In genomic region chr4:186189656-186190055, GRCh38 we compare ENCODE assay signal across 11 cellular contexts. TPM values are rescaled to one million over a fixed set of nuclear protein-coding genes. Genes with fewer than 3 reads are reported as not detected.
DNase-seq lines count a peak whose midpoint lies in the region; ATAC-seq and TF ChIP-seq lines count a peak whose summit lies in the region.
"Had no signal": no experiment of that assay in that cellular context is flagged by ENCODE, and none has a peak within 500 bp of the region (broad histone marks: within the 10 kb centered on the region; RNA-seq: fewer than 3 reads in every experiment).

No MANE protein-coding gene starts in this region.

- H3K79me1 ChIP-seq in IMR-90 (ENCODE audit: low read depth in 1 of 2, low read length in 2 of 2): peaks cover 0 to 5% of the 10 kb centered on the region in 2 experiments; a peak in 2 of 4 replicates

- no peak overlapping the region for H2BK5ac ChIP-seq in IMR-90 (ENCODE audit: low read depth, low read length, poor library complexity, severe bottlenecking)

- peaks cover 35% of the 10 kb centered on the region for H3K36me3 Mint-ChIP-seq in CD4-positive, alpha-beta T cell (ENCODE audit: low read depth)
- peaks cover 15% of the 10 kb centered on the region for H3K36me3 Mint-ChIP-seq in central memory CD8-positive, alpha-beta T cell (ENCODE audit: insufficient read depth)

- H3K9ac ChIP-seq in IMR-90 (ENCODE audit: low read depth, low read length): no peak overlapping the region

- H2BK15ac ChIP-seq in IMR-90 (ENCODE audit: low read depth, low read length): no peak overlapping the region

- H3K9me3 ChIP-seq in CD4-positive, alpha-beta T cell (ENCODE audit: control insufficient read depth, low read length): no peaks in the 10 kb centered on the region
- H3K9me3 ChIP-seq in IMR-90 (ENCODE audit: control insufficient read depth, insufficient read depth, low read length) (no peaks in the 10 kb centered on the region), neuron (ENCODE audit: low read length) (no peaks in the 10 kb centered on the region), osteoblast (ENCODE audit: low read depth, low read length) (no peaks in the 10 kb centered on the region)

- H2BK20ac ChIP-seq in IMR-90 (ENCODE audit: low read depth, low read length): no peak overlapping the region

- dilution Hi-C loops in IMR-90 (cut with HindIII; ENCODE audit: low sequenced_read_pairs, unreplicated experiment): no loop called here

- peaks cover 6% of the 10 kb centered on the region for H3K27me3 Mint-ChIP-seq in CD4-positive, alpha-beta T cell
- H3K27me3 Mint-ChIP-seq in central memory CD8-positive, alpha-beta T cell: peaks cover 10% of the 10 kb centered on the region

- peaks cover 45% of the 10 kb centered on the region for H3K4me1 Mint-ChIP-seq in CD4-positive, alpha-beta T cell (ENCODE audit: low read depth)
- H3K4me1 Mint-ChIP-seq in central memory CD8-positive, alpha-beta T cell: peaks cover 31% of the 10 kb centered on the region

- H4K8ac ChIP-seq in IMR-90 (ENCODE audit: low read depth in 2 of 2, low read length in 2 of 2): no peak overlapping the region; a peak in 1 of 4 replicates

- H4K91ac ChIP-seq in IMR-90 (ENCODE audit: insufficient read depth, low read depth, low read length): no peak overlapping the region

- no peak overlapping the region for H3K4ac ChIP-seq in IMR-90 (ENCODE audit: low read depth, low read length)

- H3K27ac Mint-ChIP-seq in CD4-positive, alpha-beta T cell: peak overlapping the region; percentile 97
- H3K27ac Mint-ChIP-seq in central memory CD8-positive, alpha-beta T cell (ENCODE audit: low read depth): peak overlapping the region; percentile 93

- H3K79me2 ChIP-seq in osteoblast (ENCODE audit: insufficient read depth, low read length): peaks cover 18% of the 10 kb centered on the region

- H3K9me1 ChIP-seq in IMR-90 (ENCODE audit: insufficient read depth, low read length): peaks cover 4% of the 10 kb centered on the region; the same call in 1 of the 2 replicates

- H3K4me1 ChIP-seq in IMR-90 (ENCODE audit: control insufficient read depth, insufficient read depth, low read length) (no peaks in the 10 kb centered on the region; the same call in 1 of the 2 replicates), neuron (ENCODE audit: insufficient read depth, low read length) (peaks cover 14% of the 10 kb centered on the region), osteoblast (ENCODE audit: insufficient read depth, low read length) (peaks cover 14% of the 10 kb centered on the region)

- BruUV-seq in IMR-90 (replicated peaks; lab: Mats Ljungman, UMichigan): no TSS peak

- H3K56ac ChIP-seq in IMR-90 (ENCODE audit: extremely low read depth, insufficient read depth, low read length): no peak overlapping the region

- H3K18ac ChIP-seq in IMR-90 (ENCODE audit: low read depth, low read length): no peak overlapping the region

- in situ Hi-C loops in IMR-90 (cut with MboI; ENCODE audit: low sequenced_read_pairs): no loop called here

- no peak for TF ChIP-seq POLR2A in IMR-90 (IDR thresholded peaks at IDR 0.05; ENCODE audit: low read depth, low read length)

- no peak overlapping the region for H2BK120ac ChIP-seq in IMR-90 (ENCODE audit: low read depth, low read length)

- H3K23ac ChIP-seq in IMR-90 (ENCODE audit: low read depth, low read length): no peak overlapping the region

- CTCF ChIA-PET in CD4-positive, alpha-beta T cell (lab: Charles Lee): interaction anchor here (1.0 to 6.4 kb wide), 2 partner anchors 12 kb away, joined by 3 to 32 read pairs; no protein-coding TSS in a partner anchor
- CTCF ChIA-PET in IMR-90 (lab: Yijun Ruan, JAX): interaction anchor here (1.2 kb wide), 1 partner anchor 12 kb away, joined by 3 read pairs; no protein-coding TSS in a partner anchor

- no peak overlapping the region for H2AK5ac ChIP-seq in IMR-90 (ENCODE audit: low read depth, low read length)

- H3K4me2 ChIP-seq in IMR-90 (ENCODE audit: low read depth, low read length) (no peak overlapping the region), osteoblast (ENCODE audit: insufficient read depth, low read length) (no peak overlapping the region)

- peak overlapping the region; percentile 45 for H3K27ac ChIP-seq in CD4-positive, alpha-beta T cell (ENCODE audit: low read depth, low read length)
- H3K27ac ChIP-seq in IMR-90 (ENCODE audit: insufficient read depth, low read length) (no peak overlapping the region), osteoblast (ENCODE audit: low read depth, low read length) (no peak overlapping the region)

- peak overlapping the region; percentile 96 for H3K4me3 Mint-ChIP-seq in CD4-positive, alpha-beta T cell
- peak overlapping the region; percentile 86 for H3K4me3 Mint-ChIP-seq in central memory CD8-positive, alpha-beta T cell

- no peak for DNase-seq in CD4-positive, alpha-beta T cell
- DNase-seq in IMR-90 (no peak), NCI-H446 (lab: John Stamatoyannopoulos, UW) (no peak), T-helper 9 cell (no peak), osteoblast (ENCODE audit: insufficient read length, low spot score, missing footprints) (no peak)
- no peak for DNase-seq in central memory CD8-positive, alpha-beta T cell (ENCODE audit: low spot score in 2 of 2)
- DNase-seq: activated CD4-positive, alpha-beta T cell treated with anti-CD3 and anti-CD28 coated beads, Interleukin-2, amount 50 U/mL, for 1 hour; DMS153; KG1 had no signal

- H3K4me3 ChIP-seq in IMR-90 (ENCODE audit: insufficient read depth, low read depth, low read length) (no peak overlapping the region), neuron (ENCODE audit: low read length) (peak overlapping the region; percentile 77), osteoblast (ENCODE audit: insufficient read depth, low read length) (no peak overlapping the region)

- H2AFZ ChIP-seq in IMR-90 (replicated peaks; ENCODE audit: low read length, poor library complexity): peak overlapping the region; percentile 52
- no peak overlapping the region for H2AFZ ChIP-seq in neuron (ENCODE audit: low read depth, low read length)
- H2AFZ ChIP-seq in osteoblast (ENCODE audit: low read length): no peak overlapping the region

- no peaks in the 10 kb centered on the region for H3K27me3 ChIP-seq in CD4-positive, alpha-beta T cell (ENCODE audit: control insufficient read depth, insufficient read depth, low read length)
- H3K27me3 ChIP-seq in IMR-90 (ENCODE audit: control insufficient read depth, insufficient read depth, low read length) (no peaks in the 10 kb centered on the region; the same call in 1 of the 2 replicates), neuron (ENCODE audit: insufficient read depth, low read length) (no peaks in the 10 kb centered on the region), osteoblast (ENCODE audit: insufficient read depth, low read length) (no peaks in the 10 kb centered on the region)

- POLR2A ChIA-PET in CD4-positive, alpha-beta T cell (lab: Charles Lee): interaction anchor here (0.7 to 4.9 kb wide), 4 partner anchors 12 to 794 kb away, joined by 4 to 35 read pairs (median 11); partner anchors contain the start of genes ANKRD37 and LRP2BP
- POLR2A ChIA-PET in IMR-90 (lab: Charles Lee; ENCODE audit: unreplicated experiment): no interaction called here

- intact Hi-C loops in CD4-positive, alpha-beta T cell (cut with DNase I, micrococcal nuclease): loop anchor here in 1 of 2 experiments (5.0 to 10.0 kb wide), 4 partner anchors 715 to 1652 kb away; partner anchors contain the start of genes ANKRD37, CCDC110, CFAP97 and LRP2BP
- intact Hi-C loops in IMR-90 (cut with micrococcal nuclease): loop anchor here (5.0 to 10.0 kb wide), 2 partner anchors 122 to 285 kb away; partner anchors contain the start of gene TLR3

- no peaks in the 10 kb centered on the region for H4K20me1 ChIP-seq in IMR-90 (ENCODE audit: insufficient read depth, low read length)
- no peaks in the 10 kb centered on the region for H4K20me1 ChIP-seq in osteoblast (ENCODE audit: insufficient read depth, low read length)

- TF ChIP-seq CTCF in CD4-positive, alpha-beta T cell (IDR thresholded peaks at IDR 0.05): no peak
- TF ChIP-seq CTCF in IMR-90 (conservative IDR thresholded peaks at IDR 0.05; ENCODE audit: low read depth, low read length): no peak
- TF ChIP-seq CTCF in osteoblast (IDR thresholded peaks at IDR 0.05; ENCODE audit: extremely low read depth, low read depth, low read length): no peak

- no peaks in the 10 kb centered on the region for H3K9me3 Mint-ChIP-seq in CD4-positive, alpha-beta T cell
- H3K9me3 Mint-ChIP-seq in central memory CD8-positive, alpha-beta T cell: no peaks in the 10 kb centered on the region

- no peak for TF ChIP-seq RAD21 in IMR-90 (IDR thresholded peaks at IDR 0.05; ENCODE audit: low read length)

- H3K36me3 ChIP-seq in IMR-90 (ENCODE audit: control insufficient read depth, insufficient read depth, low read length) (no peaks in the 10 kb centered on the region), neuron (ENCODE audit: insufficient read depth, low read length) (no peaks in the 10 kb centered on the region), osteoblast (ENCODE audit: insufficient read depth, low read length) (no peaks in the 10 kb centered on the region)

- no peak overlapping the region for H2AK9ac ChIP-seq in IMR-90 (replicated peaks; ENCODE audit: low read depth, low read length, poor library complexity)

- H3K14ac ChIP-seq in IMR-90 (replicated peaks; ENCODE audit: low read depth, low read length): no peak overlapping the region

- 57% methylated on average over 1 of the region's 4 CpGs; no CpG with 5 or more reads in 1 of the 2 experiments for WGBS in IMR-90 (ENCODE audit: extremely low coverage in 2 of 2, insufficient read length in 1 of 2), 2 experiments

- H4K5ac ChIP-seq in IMR-90 (ENCODE audit: low read depth, low read length): no peak overlapping the region

- no peak for ATAC-seq in CD4-positive, alpha-beta T cell (ENCODE audit: poor library complexity)
- ATAC-seq in IMR-90 (ENCODE audit: low read depth): no peak
- no peak for ATAC-seq in central memory CD8-positive, alpha-beta T cell (replicated peaks; ENCODE audit: extremely low read depth, poor library complexity, severe bottlenecking)
- no peak for ATAC-seq in GM21737 (IDR thresholded peaks at IDR 0.05; ENCODE audit: unreplicated experiment)

TF ChIP-seq in IMR-90, 13 proteins besides CTCF, POLR2A, EP300 and RAD21 (continues in another document):
- TF ChIP-seq RCOR1 (IDR thresholded peaks at IDR 0.05; ENCODE audit: insufficient replicate concordance, low read length): no peak

RNA-seq across cellular contexts. Expression of gene CYP4V2, which starts 1.7 kb away (rescaled TPM):
- total RNA-seq in CD4-positive, alpha-beta T cell: 10 to 100 TPM; 12.7 to 12.8 TPM
- total RNA-seq in IMR-90 (2012; rRNA removed) (3.9 and 5.0 TPM in 2 replicates), osteoblast (29.0 and 41.8 TPM in 2 replicates)
- 3.2 and 4.1 TPM in 2 replicates for polyA plus RNA-seq in IMR-90 (2012; rRNA removed)
- 1.6 and 1.8 TPM in 2 replicates for polyA plus RNA-seq in IMR-90 (2012; cell fraction: cytosol; rRNA removed)
- 3.5 and 7.4 TPM in 2 replicates for polyA plus RNA-seq in IMR-90 (2012; cell fraction: nucleus; rRNA removed; ENCODE audit: low replicate concordance)

RNA-seq across cellular contexts. Expression of gene KLKB1, which starts 37.7 kb away (rescaled TPM):
- 1 to 10 TPM; 1.2 TPM for total RNA-seq in CD4-positive, alpha-beta T cell
- total RNA-seq in IMR-90 (2012; rRNA removed) (under 0.01 TPM in 1 of 2 replicates, not detected in the other), osteoblast (under 0.01 TPM in 1 of 2 replicates, not detected in the other)
- polyA plus RNA-seq in IMR-90 (2012; rRNA removed): 0.03 TPM in 1 of 2 replicates, not detected in the other
- not detected in 2 replicates for polyA plus RNA-seq in IMR-90 (2012; cell fraction: cytosol; rRNA removed)
- 0.08 TPM in 1 of 2 replicates, not detected in the other for polyA plus RNA-seq in IMR-90 (2012; cell fraction: nucleus; rRNA removed; ENCODE audit: low replicate concordance)
